In the genomic region with DNA sequence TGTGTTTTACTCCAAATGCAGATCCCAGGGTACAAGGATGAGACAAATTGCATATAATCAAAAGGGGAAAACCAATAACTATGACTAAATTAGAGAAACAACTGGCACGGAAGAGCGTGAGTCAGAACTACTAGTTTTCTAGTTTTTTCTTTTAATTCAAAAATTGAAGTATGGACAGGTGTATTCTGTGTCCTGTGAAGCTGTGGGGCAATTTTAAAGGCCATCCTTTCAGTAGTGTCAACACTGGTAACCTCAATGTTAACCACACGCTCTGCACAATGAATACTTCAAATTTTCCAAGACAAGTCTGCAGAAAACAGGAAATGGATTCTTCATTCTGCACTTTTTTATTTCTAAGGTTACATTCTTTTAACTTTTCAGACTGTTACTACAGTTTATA, we compare ENCODE assay signal across 26 cellular contexts. TPM values are rescaled to one million over a fixed set of nuclear protein-coding genes. Genes with fewer than 3 reads are reported as not detected.
A peak's percentile ranks its signal among the peaks of the same experiment; 100 is the strongest.
DNase-seq lines count a peak whose midpoint lies in the region; ATAC-seq and TF ChIP-seq lines count a peak whose summit lies in the region.
"Had no signal": no experiment of that assay in that cellular context is flagged by ENCODE, and none has a peak within 500 bp of the region (broad histone marks: within the 10 kb centered on the region; RNA-seq: fewer than 3 reads in every experiment).

No MANE protein-coding gene starts in this region.

- no peak overlapping the region for H3K27ac ChIP-seq in coronary artery
- H3K27ac ChIP-seq: BLaER1, HL-60, SJCRH30 had no signal

- intact Hi-C loops in activated T-helper 1 cell treated with anti-CD3 and anti-CD28 coated beads, Interleukin-12 subunit alpha, Interleukin-12 subunit beta, Interleukin-2, Interleukin-4 antibody, amounts not matched to agents 30 ng/mL and 10 ng/mL and 1 ng/mL, durations not matched to agents 14 hours and 24 hours and 36 hours (cut with micrococcal nuclease) = no loop called here

- H3K4me3 ChIP-seq in coronary artery = no peak overlapping the region
- H3K4me3 ChIP-seq: BLaER1, GM12878, SJCRH30 had no signal

- no peaks in the 10 kb centered on the region for H3K9me3 Mint-ChIP-seq in activated T-cell treated with anti-CD3 and anti-CD28 coated beads, Interleukin-2, amount 50 U/mL, for 72 hours
- no peaks in the 10 kb centered on the region for H3K9me3 Mint-ChIP-seq in activated T-cell treated with anti-CD3 and anti-CD28 coated beads, Interleukin-2, amount 50 U/mL, for 24 hours
- no peaks in the 10 kb centered on the region for H3K9me3 Mint-ChIP-seq in activated T-helper 1 cell treated with anti-CD3 and anti-CD28 coated beads, Interleukin-12 subunit alpha, Interleukin-12 subunit beta, Interleukin-2, Interleukin-4 antibody, amounts not matched to agents 30 ng/mL and 10 ng/mL and 1 ng/mL, durations not matched to agents 14 hours and 24 hours and 36 hours
- no peaks in the 10 kb centered on the region for H3K9me3 Mint-ChIP-seq in stimulated activated memory B cell treated with anti-CD40 and anti-IgM and Interleukin-4, amounts not matched to agents 10 μg/mL and 1 μg/mL and 100 μg/mL, for 72 hours
- H3K9me3 Mint-ChIP-seq: CD4-positive, alpha-beta T cell; H9; HFFc6 had no signal

- peak overlapping the region; percentile 50 for H3K27ac Mint-ChIP-seq in activated T-cell treated with anti-CD3 and anti-CD28 coated beads, Interleukin-2, amount 50 U/mL, for 72 hours
- H3K27ac Mint-ChIP-seq in activated T-cell treated with anti-CD3 and anti-CD28 coated beads, Interleukin-2, amount 50 U/mL, for 24 hours = no peak overlapping the region
- peak overlapping the region; percentile 50 for H3K27ac Mint-ChIP-seq in activated T-helper 1 cell treated with anti-CD3 and anti-CD28 coated beads, Interleukin-12 subunit alpha, Interleukin-12 subunit beta, Interleukin-2, Interleukin-4 antibody, amounts not matched to agents 30 ng/mL and 10 ng/mL and 1 ng/mL, durations not matched to agents 14 hours and 24 hours and 36 hours
- H3K27ac Mint-ChIP-seq in stimulated activated memory B cell treated with anti-CD40 and anti-IgM and Interleukin-4, amounts not matched to agents 10 μg/mL and 1 μg/mL and 100 μg/mL, for 72 hours = no peak overlapping the region
- H3K27ac Mint-ChIP-seq: CD4-positive, alpha-beta T cell; H9; HFFc6 had no signal

- peaks cover 17% of the 10 kb centered on the region for H3K27me3 Mint-ChIP-seq in activated T-cell treated with anti-CD3 and anti-CD28 coated beads, Interleukin-2, amount 50 U/mL, for 72 hours (ENCODE audit: low read depth)
- H3K27me3 Mint-ChIP-seq in activated T-cell treated with anti-CD3 and anti-CD28 coated beads, Interleukin-2, amount 50 U/mL, for 24 hours = peaks cover 3% of the 10 kb centered on the region
- peaks cover 16% of the 10 kb centered on the region for H3K27me3 Mint-ChIP-seq in activated T-helper 1 cell treated with anti-CD3 and anti-CD28 coated beads, Interleukin-12 subunit alpha, Interleukin-12 subunit beta, Interleukin-2, Interleukin-4 antibody, amounts not matched to agents 30 ng/mL and 10 ng/mL and 1 ng/mL, durations not matched to agents 14 hours and 24 hours and 36 hours (ENCODE audit: insufficient read depth)
- peaks cover 15% of the 10 kb centered on the region for H3K27me3 Mint-ChIP-seq in stimulated activated memory B cell treated with anti-CD40 and anti-IgM and Interleukin-4, amounts not matched to agents 10 μg/mL and 1 μg/mL and 100 μg/mL, for 72 hours

- peak; percentile 24 to 54 for ATAC-seq in activated T-cell treated with anti-CD3 and anti-CD28 coated beads, Interleukin-2, amount 50 U/mL, for 72 hours (replicated peaks in 1 of 2)
- ATAC-seq in stimulated activated memory B cell treated with anti-CD40 and anti-IgM and Interleukin-4, amounts not matched to agents 10 μg/mL and 1 μg/mL and 100 μg/mL, for 72 hours = peak; percentile 44
- no peak for ATAC-seq in GM18511 (IDR thresholded peaks at IDR 0.05; ENCODE audit: unreplicated experiment)
- ATAC-seq: GM12878 had no signal

- no peak overlapping the region for H3K4me3 Mint-ChIP-seq in activated T-cell treated with anti-CD3 and anti-CD28 coated beads, Interleukin-2, amount 50 U/mL, for 72 hours
- no peak overlapping the region for H3K4me3 Mint-ChIP-seq in activated T-cell treated with anti-CD3 and anti-CD28 coated beads, Interleukin-2, amount 50 U/mL, for 24 hours
- H3K4me3 Mint-ChIP-seq in activated T-helper 1 cell treated with anti-CD3 and anti-CD28 coated beads, Interleukin-12 subunit alpha, Interleukin-12 subunit beta, Interleukin-2, Interleukin-4 antibody, amounts not matched to agents 30 ng/mL and 10 ng/mL and 1 ng/mL, durations not matched to agents 14 hours and 24 hours and 36 hours = no peak overlapping the region
- no peak overlapping the region for H3K4me3 Mint-ChIP-seq in stimulated activated memory B cell treated with anti-CD40 and anti-IgM and Interleukin-4, amounts not matched to agents 10 μg/mL and 1 μg/mL and 100 μg/mL, for 72 hours
- H3K4me3 Mint-ChIP-seq: CD4-positive, alpha-beta T cell; H9; HFFc6 had no signal

- TF ChIP-seq CTCF in coronary artery (IDR thresholded peaks at IDR 0.05) = no peak

- H3K4me1 Mint-ChIP-seq in activated T-cell treated with anti-CD3 and anti-CD28 coated beads, Interleukin-2, amount 50 U/mL, for 72 hours (ENCODE audit: low read depth) = no peaks in the 10 kb centered on the region
- peaks cover 10% of the 10 kb centered on the region for H3K4me1 Mint-ChIP-seq in activated T-cell treated with anti-CD3 and anti-CD28 coated beads, Interleukin-2, amount 50 U/mL, for 24 hours (ENCODE audit: low read depth)
- peaks cover 27% of the 10 kb centered on the region for H3K4me1 Mint-ChIP-seq in activated T-helper 1 cell treated with anti-CD3 and anti-CD28 coated beads, Interleukin-12 subunit alpha, Interleukin-12 subunit beta, Interleukin-2, Interleukin-4 antibody, amounts not matched to agents 30 ng/mL and 10 ng/mL and 1 ng/mL, durations not matched to agents 14 hours and 24 hours and 36 hours (ENCODE audit: low read depth)
- peaks cover 6% of the 10 kb centered on the region for H3K4me1 Mint-ChIP-seq in stimulated activated memory B cell treated with anti-CD40 and anti-IgM and Interleukin-4, amounts not matched to agents 10 μg/mL and 1 μg/mL and 100 μg/mL, for 72 hours
- H3K4me1 Mint-ChIP-seq: H9 had no signal

- no peaks in the 10 kb centered on the region for H3K36me3 Mint-ChIP-seq in activated T-cell treated with anti-CD3 and anti-CD28 coated beads, Interleukin-2, amount 50 U/mL, for 72 hours (ENCODE audit: insufficient read depth in 2 of 2)
- no peaks in the 10 kb centered on the region for H3K36me3 Mint-ChIP-seq in activated T-cell treated with anti-CD3 and anti-CD28 coated beads, Interleukin-2, amount 50 U/mL, for 24 hours (ENCODE audit: low read depth)
- peaks cover 2% of the 10 kb centered on the region for H3K36me3 Mint-ChIP-seq in activated T-helper 1 cell treated with anti-CD3 and anti-CD28 coated beads, Interleukin-12 subunit alpha, Interleukin-12 subunit beta, Interleukin-2, Interleukin-4 antibody, amounts not matched to agents 30 ng/mL and 10 ng/mL and 1 ng/mL, durations not matched to agents 14 hours and 24 hours and 36 hours (ENCODE audit: low read depth)
- no peaks in the 10 kb centered on the region for H3K36me3 Mint-ChIP-seq in stimulated activated memory B cell treated with anti-CD40 and anti-IgM and Interleukin-4, amounts not matched to agents 10 μg/mL and 1 μg/mL and 100 μg/mL, for 72 hours

- DNase-seq in activated T-cell treated with anti-CD3 and anti-CD28 coated beads, Interleukin-2, amount 50 U/mL, for 72 hours = no peak
- no peak for DNase-seq in activated T-cell treated with anti-CD3 and anti-CD28 coated beads, Interleukin-2, amount 50 U/mL, for 24 hours
- DNase-seq in GF-D8 (lab: John Stamatoyannopoulos, UW) = peak; percentile 1
- DNase-seq in activated T-helper 1 cell treated with anti-CD3 and anti-CD28 coated beads, Interleukin-12 subunit alpha, Interleukin-12 subunit beta, Interleukin-2, Interleukin-4 antibody, amounts not matched to agents 30 ng/mL and 10 ng/mL and 1 ng/mL, durations not matched to agents 14 hours and 24 hours and 36 hours (ENCODE audit: low spot score) = no peak
- no peak for DNase-seq in coronary artery (ENCODE audit: low spot score)
- DNase-seq in SW480 (ENCODE audit: low spot score) = no peak
- DNase-seq: ACHN; CD4-positive, alpha-beta T cell; COR-L47; DMS79 treated with DMSO at 0.1 percent for 48 hours; H9; HFFc6; IMR-90; NCI-H1092; NCI-H1436; NCI-H187 treated with DMSO at 0.1 percent for 48 hours; NCI-H2107; NCI-H446 treated with DMSO at 0.1 percent for 48 hours; NCI-H526 treated with DMSO at 0.1 percent for 48 hours; OCI-M1 had no signal

RNA-seq across cellular contexts. Expression of gene GOLGA8A, which starts 32.5 kb away (rescaled TPM):
- total RNA-seq in activated T-cell treated with anti-CD3 and anti-CD28 coated beads, Interleukin-2, amount 50 U/mL, for 72 hours = 100 to 1,000 TPM; 180 TPM
- total RNA-seq in activated T-helper 1 cell treated with anti-CD3 and anti-CD28 coated beads, Interleukin-12 subunit alpha, Interleukin-12 subunit beta, Interleukin-2, Interleukin-4 antibody, amounts not matched to agents 30 ng/mL and 10 ng/mL and 1 ng/mL, durations not matched to agents 14 hours and 24 hours and 36 hours = 264 and 275 TPM in 2 replicates

Comparison
In these comparisons a context has a peak if more than half of its experiments do, and no peak if none do; other contexts are left out.
1. H3K27ac Mint-ChIP-seq: peak in activated T-cell treated with anti-CD3 and anti-CD28 coated beads, Interleukin-2, amount 50 U/mL, for 72 hours (single experiment) and activated T-helper 1 cell treated with anti-CD3 and anti-CD28 coated beads, Interleukin-12 subunit alpha, Interleukin-12 subunit beta, Interleukin-2, Interleukin-4 antibody, amounts not matched to agents 30 ng/mL and 10 ng/mL and 1 ng/mL, durations not matched to agents 14 hours and 24 hours and 36 hours (single experiment); none in activated T-cell treated with anti-CD3 and anti-CD28 coated beads, Interleukin-2, amount 50 U/mL, for 24 hours (single experiment) and stimulated activated memory B cell treated with anti-CD40 and anti-IgM and Interleukin-4, amounts not matched to agents 10 μg/mL and 1 μg/mL and 100 μg/mL, for 72 hours (single experiment).